8 cellular contexts compared by ENCODE assay signal in the genomic region with DNA sequence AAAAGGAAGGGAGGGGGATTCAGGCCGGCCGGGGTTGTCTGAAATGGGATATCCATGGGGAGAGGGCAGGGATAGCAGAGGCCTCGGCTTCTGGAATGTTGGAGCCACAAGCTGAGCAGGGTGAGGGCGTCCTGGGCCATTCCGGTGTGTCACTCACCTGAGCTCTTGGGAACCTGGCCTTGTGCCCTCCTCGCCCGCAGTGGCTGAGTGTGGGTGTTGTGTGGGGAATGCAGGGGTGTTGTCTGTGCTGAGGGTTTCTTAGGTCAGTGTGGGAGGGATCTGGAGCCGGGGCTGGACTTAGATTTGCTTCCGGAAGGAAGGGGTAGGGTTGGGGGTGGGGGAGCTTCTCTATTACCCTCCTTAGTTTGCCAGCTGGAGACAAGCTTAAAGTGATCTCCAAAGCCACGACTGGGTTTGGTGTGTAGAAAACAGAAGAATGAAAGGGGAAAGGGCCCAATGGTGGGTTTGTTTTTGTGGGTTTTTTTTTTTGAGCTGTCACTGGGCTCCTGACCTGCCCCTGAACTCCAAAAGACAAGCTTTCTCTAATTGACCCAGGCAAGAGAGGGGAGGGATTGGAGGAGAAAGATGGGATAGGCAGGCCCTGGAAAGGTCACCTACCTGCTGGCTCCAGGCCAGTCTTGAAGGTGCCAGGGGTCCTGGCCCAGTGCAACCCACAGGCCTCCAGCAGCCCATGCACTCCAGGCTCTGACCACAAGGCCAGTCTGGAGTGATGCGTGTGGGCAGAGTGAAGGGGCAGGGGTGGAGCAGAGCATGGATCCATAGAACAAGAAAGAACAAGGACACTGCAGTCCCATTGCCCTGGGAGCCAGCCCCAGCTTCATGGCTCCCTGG. TPM values are rescaled to one million over a fixed set of nuclear protein-coding genes. Genes with fewer than 3 reads are reported as not detected.
DNase-seq lines count a peak whose midpoint lies in the region; ATAC-seq and TF ChIP-seq lines count a peak whose summit lies in the region.

Gene SULT1A2, minus strand, starts transcription at position 211 of the 852 bp plus-strand sequence. CDS start 1,120 bp downstream, outside the sequence.

- no peaks in the 10 kb centered on the region for H3K27me3 Mint-ChIP-seq in Caco-2 (ENCODE audit: insufficient read depth, unreplicated experiment)
- peaks cover 8% of the 10 kb centered on the region for H3K27me3 Mint-ChIP-seq in neural progenitor cell (ENCODE audit: insufficient read depth, low read depth)

- H3K4me2 ChIP-seq in neural progenitor cell: peak within 1 kb of the TSS; percentile 10

- H3K9ac ChIP-seq in neural progenitor cell: no peak within 1 kb of the TSS

- peaks cover 12% of the 10 kb centered on the region for H3K4me1 Mint-ChIP-seq in Caco-2 (ENCODE audit: low read depth, unreplicated experiment)
- H3K4me1 Mint-ChIP-seq in neural progenitor cell: peaks cover 19% of the 10 kb centered on the region

- H3K9me3 Mint-ChIP-seq in Caco-2 (ENCODE audit: unreplicated experiment) (no peaks in the 10 kb centered on the region), neural progenitor cell (no peaks in the 10 kb centered on the region)

- TF ChIP-seq CTCF in Caco-2 (IDR thresholded peaks at IDR 0.05; ENCODE audit: insufficient read depth in 1 of 2, low read depth in 1 of 2, low read length in 1 of 2, severe bottlenecking in 1 of 2, unreplicated experiment in 1 of 2) (no peak), RWPE1 (conservative IDR thresholded peaks at IDR 0.05; ENCODE audit: low read depth) (no peak), heart right ventricle (IDR thresholded peaks at IDR 0.05) (no peak), neural progenitor cell (IDR thresholded peaks at IDR 0.05) (no peak), GM20000 (IDR thresholded peaks at IDR 0.05; ENCODE audit: extremely low read depth, missing control alignments) (no peak)

- WGBS in heart right ventricle, 2 donors: 21 to 26% methylated on average over 11 of the region's 11 CpGs

- no peaks in the 10 kb centered on the region for H3F3A ChIP-seq in neural progenitor cell (ENCODE audit: low read depth)

- H3K27me3 ChIP-seq in Caco-2 (replicated peaks; ENCODE audit: control insufficient read depth, insufficient read depth, low read length): no peaks in the 10 kb centered on the region
- H3K27me3 ChIP-seq in heart right ventricle: no peaks in the 10 kb centered on the region
- peaks cover 4% of the 10 kb centered on the region for H3K27me3 ChIP-seq in neural progenitor cell

- no peaks in the 10 kb centered on the region for H4K20me1 ChIP-seq in neural progenitor cell (ENCODE audit: low read depth)

- H3K36me3 ChIP-seq in Caco-2 (ENCODE audit: control insufficient read depth, insufficient read depth, low read length) (no peaks in the 10 kb centered on the region; the same call in 1 of the 2 replicates), heart right ventricle (peaks cover 0 to 6% (median 0%) of the 10 kb centered on the region in 9 donors), neural progenitor cell (no peaks in the 10 kb centered on the region)

- H3K4me3 Mint-ChIP-seq in Caco-2 (ENCODE audit: unreplicated experiment) (no peak within 1 kb of the TSS), neural progenitor cell (no peak within 1 kb of the TSS)

- H3K27ac Mint-ChIP-seq in Caco-2 (ENCODE audit: unreplicated experiment): peak within 1 kb of the TSS; percentile 55
- H3K27ac Mint-ChIP-seq in neural progenitor cell: peak within 1 kb of the TSS; percentile 90

- H2AFZ ChIP-seq in neural progenitor cell (replicated peaks): no peak within 1 kb of the TSS

- POLR2A ChIA-PET in Caco-2 (lab: Charles Lee) (interaction anchor here (0.7 kb wide), 1 partner anchor 820 kb away, joined by 3 read pairs; no protein-coding TSS in a partner anchor), RWPE1 (lab: Yijun Ruan, JAX; ENCODE audit: low non-redundant PET) (interaction anchor here (1.4 kb wide), 1 partner anchor 14 kb away, joined by 6 read pairs; no protein-coding TSS in a partner anchor)

- H3K4me1 ChIP-seq in Caco-2 (peaks cover 9% of the 10 kb centered on the region), heart right ventricle (peaks cover 0 to 21% (median 12%) of the 10 kb centered on the region in 9 donors), neural progenitor cell (peaks cover 12% of the 10 kb centered on the region)

- no peak within 1 kb of the TSS; the same call in 1 of the 2 replicates for H3K27ac ChIP-seq in RWPE1
- peak within 1 kb of the TSS in 3 of 10 donors; percentile 10 to 52 (median 31) for H3K27ac ChIP-seq in heart right ventricle
- H3K27ac ChIP-seq in neural progenitor cell: no peak within 1 kb of the TSS

- DNase-seq in Caco-2: peak in 1 of 2 experiments; percentile 44
- DNase-seq in RWPE1 (ENCODE audit: low spot score): peak; percentile 30
- no peak for DNase-seq in heart right ventricle
- DNase-seq in neural progenitor cell (ENCODE audit: low spot score): peak; percentile 30
- DNase-seq in NCI-H345 treated with DMSO at 0.1 percent for 48 hours (lab: John Stamatoyannopoulos, UW; ENCODE audit: unreplicated experiment): no peak
- no peak for DNase-seq in GM20000 (ENCODE audit: low spot score)
- no peak for DNase-seq in C1 segment of cervical spinal cord (lab: John Stamatoyannopoulos, UW)

- H3K36me3 Mint-ChIP-seq in Caco-2 (ENCODE audit: insufficient read depth, unreplicated experiment): no peaks in the 10 kb centered on the region
- peaks cover 3% of the 10 kb centered on the region for H3K36me3 Mint-ChIP-seq in neural progenitor cell

- CTCF ChIA-PET in Caco-2 (lab: Charles Lee) (no interaction called here), RWPE1 (lab: Yijun Ruan, JAX) (no interaction called here)

- ATAC-seq in heart right ventricle (peak; percentile 36 to 71 (median 55)), GM18909 (IDR thresholded peaks at IDR 0.05; ENCODE audit: poor library complexity, unreplicated experiment) (no peak)

- no TSS peak for BruUV-seq in Caco-2 (replicated peaks; lab: Mats Ljungman, UMichigan)

- H3K9me3 ChIP-seq in Caco-2 (no peaks in the 10 kb centered on the region), heart right ventricle (no peaks in the 10 kb centered on the region), neural progenitor cell (ENCODE audit: low read depth) (no peaks in the 10 kb centered on the region)

- intact Hi-C loops in Caco-2 (cut with micrococcal nuclease; ENCODE audit: unreplicated experiment): no loop called here
- intact Hi-C loops in heart right ventricle (cut with DNase I): no loop called here

- H3K79me2 ChIP-seq in neural progenitor cell (ENCODE audit: low read depth): no peaks in the 10 kb centered on the region

- H3K4me3 ChIP-seq in Caco-2 (ENCODE audit: low read depth, low read length) (no peak within 1 kb of the TSS), heart right ventricle (peak within 1 kb of the TSS in 5 of 10 donors; percentile 14 to 33 (median 24)), neural progenitor cell (no peak within 1 kb of the TSS)

RNA-seq across cellular contexts. Expression of gene SULT1A2, which starts in this region (rescaled TPM):
- total RNA-seq in Caco-2 (2022) (0.43 TPM in 1 of 2 replicates, not detected in the other), heart right ventricle (1 to 10 TPM in 2 of 10 donors, under 1 TPM in 8; 0.24 to 1.7 (median 0.64) TPM), neural progenitor cell (ENCODE audit: low replicate concordance) (0.12 TPM in 1 of 2 replicates, not detected in the other)
- polyA plus RNA-seq in heart right ventricle: 1 to 10 TPM in 1 of 2 donors, under 1 TPM in 1; 0.28 to 1.2 TPM

Comparison
In these comparisons a context has a peak if more than half of its experiments do, and no peak if none do; other contexts are left out.
1. Peak in DNase-seq and H3K4me2 ChIP-seq in neural progenitor cell; RNA of the gene not detected or under 1 TPM.